24 cellular contexts compared by ENCODE assay signal in genomic region chr13:82214341-82214740, GRCh38.
"Had no signal": no experiment of that assay in that cellular context is flagged by ENCODE, and none has a peak within 500 bp of the region (broad histone marks: within the 10 kb centered on the region; RNA-seq: fewer than 3 reads in every experiment).

No MANE protein-coding gene starts in this region.

- H3K27ac ChIP-seq: stomach, suprapubic skin, testis, thoracic aorta, thyroid gland, tibial artery, tibial nerve, transverse colon, upper lobe of left lung, upper lobe of right lung, uterus, vagina had no signal

- H3K4me3 ChIP-seq: stomach, suprapubic skin, testis, thoracic aorta, thyroid gland, tibial artery, tibial nerve, transverse colon, upper lobe of left lung, upper lobe of right lung, uterus, vagina had no signal

- H3K36me3 ChIP-seq: stomach, suprapubic skin, thoracic aorta, thyroid gland, tibial artery, tibial nerve, transverse colon, upper lobe of left lung, upper lobe of right lung, uterus, vagina had no signal

- DNase-seq: stimulated activated CD4-positive, alpha-beta T cell treated with anti-CD3 and anti-CD28 coated beads, Interleukin-2, amount 100 ng/mL, for 48 hours; stimulated activated CD4-positive, alpha-beta T cell treated with anti-CD3 and anti-CD28 coated beads, Interleukin-4, amount 100 ng/mL, for 1 hour; stimulated activated CD4-positive, alpha-beta T cell treated with anti-CD3 and anti-CD28 coated beads, Interleukin-4, amount 100 ng/mL, for 24 hours; stimulated activated CD4-positive, alpha-beta T cell treated with anti-CD3 and anti-CD28 coated beads, Interleukin-4, amount 100 ng/mL, for 4 hours; stimulated activated CD8-positive, alpha-beta memory T cell treated with anti-CD3 and anti-CD28 coated beads, Interleukin-4, amount 100 ng/mL, for 48 hours; stimulated activated naive B cell treated with anti-CD40 and anti-IgM and Interleukin-4, amounts not matched to agents 10 μg/mL and 1 μg/mL and 100 μg/mL, for 72 hours; stimulated activated naive CD4-positive, alpha-beta T cell; stimulated activated naive CD4-positive, alpha-beta T cell treated with Interleukin-2 at 50 U/mL for 16 hours; stimulated activated naive CD8-positive, alpha-beta T cell treated with anti-CD3 and anti-CD28 coated beads, Interleukin-15, amount 100 ng/mL, for 72 hours; stimulated activated naive CD8-positive, alpha-beta T cell treated with anti-CD3 and anti-CD28 coated beads, Interleukin-15, Interleukin-2, amounts not matched to agents 100 U/mL and 50 U/mL, for 24 hours; stomach; substantia nigra; testis; thyroid gland; tibial artery; transverse colon; trophoblast cell; upper lobe of left lung; upper lobe of right lung; uterus had no signal

- H3K9me3 ChIP-seq: testis, thyroid gland, upper lobe of right lung, vagina had no signal

- H3K4me1 ChIP-seq: stomach, suprapubic skin, testis, thyroid gland, tibial artery, tibial nerve, transverse colon, upper lobe of left lung, upper lobe of right lung, uterus, vagina had no signal
